Comparison of ENCODE assay signal across 9 cellular contexts in genomic region chr15:26260517-26261133, GRCh38.
DNase-seq lines count a peak whose midpoint lies in the region; ATAC-seq and TF ChIP-seq lines count a peak whose summit lies in the region.
"Had no signal": no experiment of that assay in that cellular context is flagged by ENCODE, and none has a peak within 500 bp of the region (broad histone marks: within the 10 kb centered on the region; RNA-seq: fewer than 3 reads in every experiment).

No MANE protein-coding gene starts in this region.

- H3K36me3 ChIP-seq in KMS-11 (ENCODE audit: insufficient read depth): no peaks in the 10 kb centered on the region
- H3K36me3 ChIP-seq in gastrocnemius medialis: no peaks in the 10 kb centered on the region

- no peak for TF ChIP-seq POLR2A in gastrocnemius medialis (IDR thresholded peaks at IDR 0.05)

- no peak overlapping the region for H3K27ac ChIP-seq in KMS-11
- no peak overlapping the region for H3K27ac ChIP-seq in gastrocnemius medialis

- no peak overlapping the region for H3K9ac ChIP-seq in KMS-11

- peaks cover 1% of the 10 kb centered on the region for H3K9me3 Mint-ChIP-seq in activated CD4-positive, alpha-beta T cell treated with anti-CD3 and anti-CD28 coated beads for 36 hours (ENCODE audit: low read depth)

- in situ Hi-C loops in gastrocnemius medialis (cut with MboI; ENCODE audit: low sequenced_read_pairs in 4 of 4): loop anchor here in 1 of 4 donors (25.0 kb wide), 2 partner anchors 223 to 748 kb away; no protein-coding TSS in a partner anchor

- H3K4me3 ChIP-seq in KMS-11 (IDR thresholded peaks at IDR 0.05; ENCODE audit: insufficient read depth, low read depth, low read length) (no peak overlapping the region), foreskin fibroblast (ENCODE audit: low read depth in 1 of 2, low read length in 2 of 2) (no peak overlapping the region), gastrocnemius medialis (no peak overlapping the region)

- H3K27ac Mint-ChIP-seq in activated CD4-positive, alpha-beta T cell treated with anti-CD3 and anti-CD28 coated beads for 36 hours: no peak overlapping the region
- H3K27ac Mint-ChIP-seq: T-cell had no signal

- no peak overlapping the region for H3K4me3 Mint-ChIP-seq in activated CD4-positive, alpha-beta T cell treated with anti-CD3 and anti-CD28 coated beads for 36 hours
- H3K4me3 Mint-ChIP-seq: T-cell had no signal

- H4K20me1 ChIP-seq in KMS-11 (ENCODE audit: insufficient read depth): no peaks in the 10 kb centered on the region

- H3K79me2 ChIP-seq in KMS-11 (ENCODE audit: insufficient read depth, low read depth): no peaks in the 10 kb centered on the region

- ATAC-seq in activated CD4-positive, alpha-beta T cell treated with anti-CD3 and anti-CD28 coated beads for 36 hours: peak; percentile 51
- no peak for ATAC-seq in gastrocnemius medialis
- no peak for ATAC-seq in GM19023 (IDR thresholded peaks at IDR 0.05; ENCODE audit: unreplicated experiment)
- no peak for ATAC-seq in HG02571 (IDR thresholded peaks at IDR 0.05; ENCODE audit: unreplicated experiment)
- no peak for ATAC-seq in GM18861 (IDR thresholded peaks at IDR 0.05; ENCODE audit: unreplicated experiment)
- ATAC-seq: T-cell had no signal

- H3K27me3 ChIP-seq in KMS-11 (ENCODE audit: insufficient read depth, low read depth) (no peaks in the 10 kb centered on the region), gastrocnemius medialis (no peaks in the 10 kb centered on the region)

- H3K4me1 Mint-ChIP-seq in activated CD4-positive, alpha-beta T cell treated with anti-CD3 and anti-CD28 coated beads for 36 hours: no peaks in the 10 kb centered on the region
- H3K4me1 Mint-ChIP-seq: T-cell had no signal

- H3K27me3 Mint-ChIP-seq in activated CD4-positive, alpha-beta T cell treated with anti-CD3 and anti-CD28 coated beads for 36 hours: peaks cover 2% of the 10 kb centered on the region

- H3K4me2 ChIP-seq in KMS-11: no peak overlapping the region

- TF ChIP-seq CTCF in KMS-11 (conservative IDR thresholded peaks at IDR 0.05; ENCODE audit: low read depth, low read length) (peak; percentile 65), foreskin fibroblast (IDR thresholded peaks at IDR 0.05; ENCODE audit: low read depth, low read length) (peak; percentile 91), gastrocnemius medialis (IDR thresholded peaks at IDR 0.05 in 4 of 5, conservative IDR thresholded peaks at IDR 0.05 in 1 of 5) (peak in 3 of 5 experiments; percentile 27 to 50 (median 33))

- peak; percentile 79 for DNase-seq in ELF-1 (ENCODE audit: low read depth, low spot score)
- DNase-seq in activated CD4-positive, alpha-beta T cell treated with anti-CD3 and anti-CD28 coated beads for 36 hours: peak; percentile 54
- peak in 1 of 2 donors; percentile 1 for DNase-seq in foreskin fibroblast
- DNase-seq in gastrocnemius medialis: no peak

- H3K36me3 Mint-ChIP-seq in activated CD4-positive, alpha-beta T cell treated with anti-CD3 and anti-CD28 coated beads for 36 hours (ENCODE audit: low read depth): no peaks in the 10 kb centered on the region
- H3K36me3 Mint-ChIP-seq: T-cell had no signal

- CTCF ChIA-PET in activated CD4-positive, alpha-beta T cell treated with anti-CD3 and anti-CD28 coated beads for 36 hours (lab: Charles Lee): interaction anchor here (0.5 to 1.8 kb wide), 5 partner anchors 9 to 165 kb away, joined by 3 to 5 read pairs (median 5); no protein-coding TSS in a partner anchor

- POLR2A ChIA-PET in activated CD4-positive, alpha-beta T cell treated with anti-CD3 and anti-CD28 coated beads for 36 hours (lab: Charles Lee): no interaction called here

- H3K4me1 ChIP-seq in KMS-11 (ENCODE audit: low read depth, poor library complexity, severe bottlenecking) (no peaks in the 10 kb centered on the region), gastrocnemius medialis (no peaks in the 10 kb centered on the region)

- intact Hi-C loops in activated CD4-positive, alpha-beta T cell treated with anti-CD3 and anti-CD28 coated beads for 36 hours (cut with DNase I, micrococcal nuclease): loop anchor here (1.0 to 10.0 kb wide), 3 partner anchors 316 to 752 kb away; no protein-coding TSS in a partner anchor
- intact Hi-C loops in gastrocnemius medialis (cut with DNase I; ENCODE audit: low total_unique reads): no loop called here

- no peak overlapping the region for H2AFZ ChIP-seq in KMS-11 (ENCODE audit: low read depth)

- no peaks in the 10 kb centered on the region for H3K9me3 ChIP-seq in gastrocnemius medialis

Comparison
In these comparisons a context has a peak if more than half of its experiments do, and no peak if none do; other contexts are left out.
1. DNase-seq: peak in ELF-1 (single experiment) and activated CD4-positive, alpha-beta T cell treated with anti-CD3 and anti-CD28 coated beads for 36 hours (single experiment); none in gastrocnemius medialis (0 of 2).
2. CTCF ChIP-seq: peak in every context shown above with its lines; median percentile 91 in foreskin fibroblast; 65 in KMS-11; 33 in gastrocnemius medialis.